In genomic region chr5:6493681-6494454, GRCh38 we compare ENCODE assay signal across 23 cellular contexts.
DNase-seq lines count a peak whose midpoint lies in the region; ATAC-seq and TF ChIP-seq lines count a peak whose summit lies in the region.
"Had no signal": no experiment of that assay in that cellular context is flagged by ENCODE, and none has a peak within 500 bp of the region (broad histone marks: within the 10 kb centered on the region; RNA-seq: fewer than 3 reads in every experiment).

No MANE protein-coding gene starts in this region.

- no peak for TF ChIP-seq CTCF in GM12865 (IDR thresholded peaks at IDR 0.05; ENCODE audit: insufficient read depth, low read depth, low read length, missing control alignments)

- ATAC-seq in GM19025 (IDR thresholded peaks at IDR 0.05; ENCODE audit: low read depth, unreplicated experiment), result peak; percentile 31
- ATAC-seq in HG02759 (IDR thresholded peaks at IDR 0.05; ENCODE audit: unreplicated experiment), result peak; percentile 36
- ATAC-seq in HG03442 (IDR thresholded peaks at IDR 0.05; ENCODE audit: unreplicated experiment), result peak; percentile 27
- ATAC-seq in HG02885 (IDR thresholded peaks at IDR 0.05; ENCODE audit: poor library complexity, unreplicated experiment), result no peak

- H3K4me3 ChIP-seq in GM12865 (ENCODE audit: low read depth, low read length), result no peak overlapping the region
- H3K4me3 ChIP-seq: cardiac muscle cell, left ventricle myocardium inferior, PC-9, smooth muscle cell had no signal

- DNase-seq in GM12865 (ENCODE audit: low read depth) (peak; percentile 47), dedifferentiated amniotic fluid mesenchymal stem cell (ENCODE audit: extremely low spot score) (no peak), NCI-H748 (lab: John Stamatoyannopoulos, UW; ENCODE audit: unreplicated experiment) (no peak), GDM1 (lab: John Stamatoyannopoulos, UW) (no peak)
- DNase-seq: activated CD4-positive, alpha-beta T cell treated with anti-CD3 and anti-CD28 coated beads, Interleukin-2, amount 50 U/mL, for 1 hour; aorta; CD8-positive, alpha-beta memory T cell; HCEC 1CT; left ventricle myocardium inferior; naive B cell; NCI-H1417 treated with DMSO at 0.1 percent for 48 hours; NCI-H510A; retina; Right ventricle myocardium superior; stimulated activated CD4-positive, alpha-beta T cell treated with anti-CD3 and anti-CD28 coated beads, Interleukin-2, amount 100 ng/mL, for 24 hours; WERI-Rb-1 had no signal
